ENCODE assay signal across 19 cellular contexts in the genomic region with DNA sequence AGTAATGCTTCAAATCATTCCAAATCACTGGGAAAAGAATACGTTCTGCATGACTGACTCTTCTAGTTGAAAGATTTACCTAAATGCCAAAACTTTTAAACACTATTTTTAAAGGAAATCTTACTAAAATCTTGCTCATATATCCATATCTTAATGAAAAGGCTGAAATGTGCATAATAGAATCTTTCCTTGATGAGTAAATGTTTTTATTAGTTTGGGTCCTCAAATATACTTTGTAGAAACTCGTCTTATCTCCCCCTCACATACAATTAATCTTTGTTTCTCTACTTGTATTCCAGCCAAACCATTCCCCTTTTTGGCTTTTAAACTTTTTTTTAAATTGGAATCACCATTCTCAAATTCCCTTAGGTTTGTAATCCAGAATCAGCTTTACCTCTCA.
"Had no signal": no experiment of that assay in that cellular context is flagged by ENCODE, and none has a peak within 500 bp of the region (broad histone marks: within the 10 kb centered on the region; RNA-seq: fewer than 3 reads in every experiment).

No MANE protein-coding gene starts in this region.

- H3K27me3 Mint-ChIP-seq: dendritic cell treated with granulocyte-macrophage colony-stimulating factor and Interleukin-4, amounts not matched to agents 40 ng/mL and 50 ng/mL, for 4 days; progenitor cell of endocrine pancreas had no signal

- ATAC-seq: effector memory CD8-positive, alpha-beta T cell; gastrocnemius medialis; heart right ventricle; natural killer cell; pancreas; right cardiac atrium had no signal

- DNase-seq: effector memory CD8-positive, alpha-beta T cell; gastrocnemius medialis; heart right ventricle; hypothalamus; kidney glomerular epithelial cell; natural killer cell; occipital lobe; pancreas; right cardiac atrium; small intestine; stimulated activated CD4-positive, alpha-beta T cell treated with anti-CD3 and anti-CD28 coated beads, Interleukin-12 subunit alpha, Interleukin-12 subunit beta, amount 100 ng/mL, for 4 hours; tibial artery; upper lobe of left lung; uterus had no signal

- H3K27me3 ChIP-seq: esophagus muscularis mucosa, gastrocnemius medialis, pancreas, tibial artery, upper lobe of left lung, uterus had no signal

- H3K4me1 Mint-ChIP-seq: natural killer cell had no signal

- H3K36me3 Mint-ChIP-seq: mesothelial cell of epicardium, natural killer cell had no signal

- H3K4me3 ChIP-seq: esophagus muscularis mucosa, gastrocnemius medialis, heart right ventricle, pancreas, tibial artery, upper lobe of left lung, uterus had no signal

- H3K27ac ChIP-seq: esophagus muscularis mucosa, gastrocnemius medialis, heart right ventricle, pancreas, tibial artery, upper lobe of left lung, uterus had no signal

- H3K4me1 ChIP-seq: gastrocnemius medialis, heart right ventricle, pancreas, tibial artery, upper lobe of left lung, uterus had no signal

- H3K9me3 ChIP-seq: esophagus muscularis mucosa, gastrocnemius medialis, heart right ventricle, pancreas, tibial artery, upper lobe of left lung, uterus had no signal

- H3K4me3 Mint-ChIP-seq: dendritic cell treated with granulocyte-macrophage colony-stimulating factor and Interleukin-4, amounts not matched to agents 40 ng/mL and 50 ng/mL, for 4 days; effector memory CD8-positive, alpha-beta T cell; mesothelial cell of epicardium; natural killer cell; stimulated activated naive CD8-positive, alpha-beta T cell treated with anti-CD3 and anti-CD28 coated beads, Interleukin-15, Interleukin-2, amounts not matched to agents 100 ng/mL and 50 ng/mL, for 24 hours had no signal

- H3K9me3 Mint-ChIP-seq: dendritic cell treated with granulocyte-macrophage colony-stimulating factor and Interleukin-4, amounts not matched to agents 40 ng/mL and 50 ng/mL, for 4 days; effector memory CD8-positive, alpha-beta T cell; mesothelial cell of epicardium; natural killer cell; stimulated activated naive CD8-positive, alpha-beta T cell treated with anti-CD3 and anti-CD28 coated beads, Interleukin-15, Interleukin-2, amounts not matched to agents 100 ng/mL and 50 ng/mL, for 24 hours had no signal

- H3K27ac Mint-ChIP-seq: dendritic cell treated with granulocyte-macrophage colony-stimulating factor and Interleukin-4, amounts not matched to agents 40 ng/mL and 50 ng/mL, for 4 days; effector memory CD8-positive, alpha-beta T cell; mesothelial cell of epicardium; natural killer cell; progenitor cell of endocrine pancreas; stimulated activated naive CD8-positive, alpha-beta T cell treated with anti-CD3 and anti-CD28 coated beads, Interleukin-15, Interleukin-2, amounts not matched to agents 100 ng/mL and 50 ng/mL, for 24 hours had no signal

- H3K36me3 ChIP-seq: esophagus muscularis mucosa, gastrocnemius medialis, heart right ventricle, pancreas, tibial artery, upper lobe of left lung, uterus had no signal
